In the genomic region with DNA sequence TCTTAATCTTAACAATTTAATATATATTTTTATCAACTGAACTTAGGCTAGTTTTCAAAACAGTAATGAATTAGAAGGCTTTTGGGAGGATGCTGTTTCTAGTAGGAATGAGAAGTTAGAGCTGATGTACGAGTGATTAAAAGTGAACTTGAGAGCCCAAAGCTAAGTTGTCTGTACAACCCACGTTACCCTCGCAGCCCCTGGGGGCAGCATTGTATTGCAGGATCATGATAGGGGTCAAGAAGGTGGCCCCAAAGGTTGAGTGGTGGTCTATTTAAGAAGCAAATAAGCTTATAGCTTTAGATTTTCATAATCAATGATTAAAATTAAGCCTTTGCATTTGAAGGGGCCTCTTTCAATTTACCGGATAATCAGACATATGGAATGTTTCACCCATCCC, we compare ENCODE assay signal across 2 cellular contexts.
TF ChIP-seq lines count a peak whose summit lies in the region.

No MANE protein-coding gene starts in this region.

TF ChIP-seq in SK-N-SH, 30 proteins besides CTCF, POLR2A, EP300 and RAD21 (continued from another document):
- TF ChIP-seq, protein P1, sequence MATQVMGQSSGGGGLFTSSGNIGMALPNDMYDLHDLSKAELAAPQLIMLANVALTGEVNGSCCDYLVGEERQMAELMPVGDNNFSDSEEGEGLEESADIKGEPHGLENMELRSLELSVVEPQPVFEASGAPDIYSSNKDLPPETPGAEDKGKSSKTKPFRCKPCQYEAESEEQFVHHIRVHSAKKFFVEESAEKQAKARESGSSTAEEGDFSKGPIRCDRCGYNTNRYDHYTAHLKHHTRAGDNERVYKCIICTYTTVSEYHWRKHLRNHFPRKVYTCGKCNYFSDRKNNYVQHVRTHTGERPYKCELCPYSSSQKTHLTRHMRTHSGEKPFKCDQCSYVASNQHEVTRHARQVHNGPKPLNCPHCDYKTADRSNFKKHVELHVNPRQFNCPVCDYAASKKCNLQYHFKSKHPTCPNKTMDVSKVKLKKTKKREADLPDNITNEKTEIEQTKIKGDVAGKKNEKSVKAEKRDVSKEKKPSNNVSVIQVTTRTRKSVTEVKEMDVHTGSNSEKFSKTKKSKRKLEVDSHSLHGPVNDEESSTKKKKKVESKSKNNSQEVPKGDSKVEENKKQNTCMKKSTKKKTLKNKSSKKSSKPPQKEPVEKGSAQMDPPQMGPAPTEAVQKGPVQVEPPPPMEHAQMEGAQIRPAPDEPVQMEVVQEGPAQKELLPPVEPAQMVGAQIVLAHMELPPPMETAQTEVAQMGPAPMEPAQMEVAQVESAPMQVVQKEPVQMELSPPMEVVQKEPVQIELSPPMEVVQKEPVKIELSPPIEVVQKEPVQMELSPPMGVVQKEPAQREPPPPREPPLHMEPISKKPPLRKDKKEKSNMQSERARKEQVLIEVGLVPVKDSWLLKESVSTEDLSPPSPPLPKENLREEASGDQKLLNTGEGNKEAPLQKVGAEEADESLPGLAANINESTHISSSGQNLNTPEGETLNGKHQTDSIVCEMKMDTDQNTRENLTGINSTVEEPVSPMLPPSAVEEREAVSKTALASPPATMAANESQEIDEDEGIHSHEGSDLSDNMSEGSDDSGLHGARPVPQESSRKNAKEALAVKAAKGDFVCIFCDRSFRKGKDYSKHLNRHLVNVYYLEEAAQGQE (IDR thresholded peaks at IDR 0.05; ENCODE audit: low read depth, low read length): no peak
- TF ChIP-seq MXI1 (IDR thresholded peaks at IDR 0.05; ENCODE audit: low read depth, low read length): no peak
- no peak for TF ChIP-seq USF2 (IDR thresholded peaks at IDR 0.05; ENCODE audit: borderline replicate concordance, low read depth, low read length)
- no peak for TF ChIP-seq TAF1 (IDR thresholded peaks at IDR 0.05; ENCODE audit: borderline replicate concordance, low read depth, low read length)

TF ChIP-seq in SK-N-SH treated with all-trans-retinoic acid at 6 μM for 48 hours, 23 proteins besides CTCF, POLR2A, EP300 and RAD21 (continued from another document):
- TF ChIP-seq, protein P2, sequence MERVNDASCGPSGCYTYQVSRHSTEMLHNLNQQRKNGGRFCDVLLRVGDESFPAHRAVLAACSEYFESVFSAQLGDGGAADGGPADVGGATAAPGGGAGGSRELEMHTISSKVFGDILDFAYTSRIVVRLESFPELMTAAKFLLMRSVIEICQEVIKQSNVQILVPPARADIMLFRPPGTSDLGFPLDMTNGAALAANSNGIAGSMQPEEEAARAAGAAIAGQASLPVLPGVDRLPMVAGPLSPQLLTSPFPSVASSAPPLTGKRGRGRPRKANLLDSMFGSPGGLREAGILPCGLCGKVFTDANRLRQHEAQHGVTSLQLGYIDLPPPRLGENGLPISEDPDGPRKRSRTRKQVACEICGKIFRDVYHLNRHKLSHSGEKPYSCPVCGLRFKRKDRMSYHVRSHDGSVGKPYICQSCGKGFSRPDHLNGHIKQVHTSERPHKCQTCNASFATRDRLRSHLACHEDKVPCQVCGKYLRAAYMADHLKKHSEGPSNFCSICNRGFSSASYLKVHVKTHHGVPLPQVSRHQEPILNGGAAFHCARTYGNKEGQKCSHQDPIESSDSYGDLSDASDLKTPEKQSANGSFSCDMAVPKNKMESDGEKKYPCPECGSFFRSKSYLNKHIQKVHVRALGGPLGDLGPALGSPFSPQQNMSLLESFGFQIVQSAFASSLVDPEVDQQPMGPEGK (CRISPR knock-in tag; IDR thresholded peaks at IDR 0.05; ENCODE audit: borderline replicate concordance): no peak
- TF ChIP-seq CSDC2 (CRISPR knock-in tag; IDR thresholded peaks at IDR 0.05) (no peak), TCF4 (CRISPR knock-in tag; IDR thresholded peaks at IDR 0.05; ENCODE audit: borderline replicate concordance) (no peak), ESRRG (CRISPR knock-in tag; IDR thresholded peaks at IDR 0.05) (no peak), OSR1 (CRISPR knock-in tag; IDR thresholded peaks at IDR 0.05) (no peak), PPARA (CRISPR knock-in tag; IDR thresholded peaks at IDR 0.05; ENCODE audit: borderline replicate concordance) (no peak)
- TF ChIP-seq, protein P3, sequence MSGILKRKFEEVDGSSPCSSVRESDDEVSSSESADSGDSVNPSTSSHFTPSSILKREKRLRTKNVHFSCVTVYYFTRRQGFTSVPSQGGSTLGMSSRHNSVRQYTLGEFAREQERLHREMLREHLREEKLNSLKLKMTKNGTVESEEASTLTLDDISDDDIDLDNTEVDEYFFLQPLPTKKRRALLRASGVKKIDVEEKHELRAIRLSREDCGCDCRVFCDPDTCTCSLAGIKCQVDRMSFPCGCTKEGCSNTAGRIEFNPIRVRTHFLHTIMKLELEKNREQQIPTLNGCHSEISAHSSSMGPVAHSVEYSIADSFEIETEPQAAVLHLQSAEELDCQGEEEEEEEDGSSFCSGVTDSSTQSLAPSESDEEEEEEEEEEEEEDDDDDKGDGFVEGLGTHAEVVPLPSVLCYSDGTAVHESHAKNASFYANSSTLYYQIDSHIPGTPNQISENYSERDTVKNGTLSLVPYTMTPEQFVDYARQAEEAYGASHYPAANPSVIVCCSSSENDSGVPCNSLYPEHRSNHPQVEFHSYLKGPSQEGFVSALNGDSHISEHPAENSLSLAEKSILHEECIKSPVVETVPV (CRISPR knock-in tag; IDR thresholded peaks at IDR 0.05): no peak
- TF ChIP-seq, protein P4, sequence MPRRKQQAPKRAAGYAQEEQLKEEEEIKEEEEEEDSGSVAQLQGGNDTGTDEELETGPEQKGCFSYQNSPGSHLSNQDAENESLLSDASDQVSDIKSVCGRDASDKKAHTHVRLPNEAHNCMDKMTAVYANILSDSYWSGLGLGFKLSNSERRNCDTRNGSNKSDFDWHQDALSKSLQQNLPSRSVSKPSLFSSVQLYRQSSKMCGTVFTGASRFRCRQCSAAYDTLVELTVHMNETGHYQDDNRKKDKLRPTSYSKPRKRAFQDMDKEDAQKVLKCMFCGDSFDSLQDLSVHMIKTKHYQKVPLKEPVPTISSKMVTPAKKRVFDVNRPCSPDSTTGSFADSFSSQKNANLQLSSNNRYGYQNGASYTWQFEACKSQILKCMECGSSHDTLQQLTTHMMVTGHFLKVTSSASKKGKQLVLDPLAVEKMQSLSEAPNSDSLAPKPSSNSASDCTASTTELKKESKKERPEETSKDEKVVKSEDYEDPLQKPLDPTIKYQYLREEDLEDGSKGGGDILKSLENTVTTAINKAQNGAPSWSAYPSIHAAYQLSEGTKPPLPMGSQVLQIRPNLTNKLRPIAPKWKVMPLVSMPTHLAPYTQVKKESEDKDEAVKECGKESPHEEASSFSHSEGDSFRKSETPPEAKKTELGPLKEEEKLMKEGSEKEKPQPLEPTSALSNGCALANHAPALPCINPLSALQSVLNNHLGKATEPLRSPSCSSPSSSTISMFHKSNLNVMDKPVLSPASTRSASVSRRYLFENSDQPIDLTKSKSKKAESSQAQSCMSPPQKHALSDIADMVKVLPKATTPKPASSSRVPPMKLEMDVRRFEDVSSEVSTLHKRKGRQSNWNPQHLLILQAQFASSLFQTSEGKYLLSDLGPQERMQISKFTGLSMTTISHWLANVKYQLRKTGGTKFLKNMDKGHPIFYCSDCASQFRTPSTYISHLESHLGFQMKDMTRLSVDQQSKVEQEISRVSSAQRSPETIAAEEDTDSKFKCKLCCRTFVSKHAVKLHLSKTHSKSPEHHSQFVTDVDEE (CRISPR knock-in tag; IDR thresholded peaks at IDR 0.05): no peak
